ENCODE assay signal across 17 cellular contexts in genomic region chr7:85875398-85875797, GRCh38.
A peak's percentile ranks its signal among the peaks of the same experiment; 100 is the strongest.
DNase-seq lines count a peak whose midpoint lies in the region; ATAC-seq and TF ChIP-seq lines count a peak whose summit lies in the region.
"Had no signal": no experiment of that assay in that cellular context is flagged by ENCODE, and none has a peak within 500 bp of the region (broad histone marks: within the 10 kb centered on the region; RNA-seq: fewer than 3 reads in every experiment).

No MANE protein-coding gene starts in this region.

- H4K5ac ChIP-seq in mesendoderm (ENCODE audit: low read length): no peak overlapping the region

- no peak overlapping the region for H3K56ac ChIP-seq in mesendoderm (ENCODE audit: low read length)

- WGBS in endodermal cell (ENCODE audit: insufficient coverage in 1 of 2, insufficient read length in 1 of 2), 2 experiments: no CpG with 5 or more reads among the region's 1 CpG
- no CpG with 5 or more reads among the region's 1 CpG for WGBS in mesendoderm (ENCODE audit: extremely low coverage, insufficient coverage, low lambda C conversion rate)

- no peak overlapping the region for H2BK5ac ChIP-seq in mesendoderm (ENCODE audit: low read length)

- peaks cover 12% of the 10 kb centered on the region for H3K4me1 Mint-ChIP-seq in WTC11
- peaks cover 16% of the 10 kb centered on the region for H3K4me1 Mint-ChIP-seq in endodermal cell
- H3K4me1 Mint-ChIP-seq in mesothelial cell of epicardium: no peaks in the 10 kb centered on the region
- H3K4me1 Mint-ChIP-seq: B cell; CD4-positive, CD25-positive, alpha-beta regulatory T cell; CD8-positive, alpha-beta memory T cell had no signal

- H3K27me3 Mint-ChIP-seq in WTC11 (ENCODE audit: low read depth) (no peaks in the 10 kb centered on the region), endodermal cell (ENCODE audit: insufficient read depth) (no peaks in the 10 kb centered on the region), mesothelial cell of epicardium (ENCODE audit: low read depth) (no peaks in the 10 kb centered on the region)
- H3K27me3 Mint-ChIP-seq: B cell; CD4-positive, CD25-positive, alpha-beta regulatory T cell; CD8-positive, alpha-beta memory T cell had no signal

- H3K4me1 ChIP-seq in endodermal cell (ENCODE audit: control insufficient read depth, insufficient read depth, low read length) (peaks cover 3% of the 10 kb centered on the region), mesendoderm (ENCODE audit: control insufficient read depth, low read depth, low read length) (no peaks in the 10 kb centered on the region)
- H3K4me1 ChIP-seq: BLaER1, HAP-1 had no signal

- H3K79me2 ChIP-seq in mesendoderm (ENCODE audit: control insufficient read depth, insufficient read depth, low read length): no peaks in the 10 kb centered on the region

- H2BK15ac ChIP-seq in mesendoderm (replicated peaks; ENCODE audit: low read depth): no peak overlapping the region

- H3K27me3 ChIP-seq in endodermal cell (ENCODE audit: control insufficient read depth, insufficient read depth, low read length, poor library complexity, severe bottlenecking): no peaks in the 10 kb centered on the region
- H3K27me3 ChIP-seq in mesendoderm (ENCODE audit: insufficient read depth, low read length, poor library complexity): no peaks in the 10 kb centered on the region
- H3K27me3 ChIP-seq: BLaER1 had no signal

- no peak overlapping the region for H3K23ac ChIP-seq in mesendoderm (ENCODE audit: low read length)

- DNase-seq in WTC11 (ENCODE audit: low spot score): no peak
- DNase-seq in endodermal cell: peak; percentile 50
- no peak for DNase-seq in mesendoderm
- DNase-seq in mesothelial cell of epicardium (ENCODE audit: low spot score in 2 of 2, unreplicated experiment in 2 of 2): no peak
- DNase-seq: CD4-positive, CD25-positive, alpha-beta regulatory T cell; CD8-positive, alpha-beta memory T cell; DND-41; GDM1; GM23248; HFFc6 had no signal

- CTCF ChIA-PET in WTC11 (lab: Charles Lee): interaction anchor here (1.3 kb wide), 1 partner anchor 594 kb away, joined by 3 read pairs; no protein-coding TSS in a partner anchor

- no peak overlapping the region for H3K9ac ChIP-seq in endodermal cell (ENCODE audit: extremely low read depth, low read length, poor library complexity, severe bottlenecking)
- H3K9ac ChIP-seq in mesendoderm (ENCODE audit: low read length): no peak overlapping the region
- H3K9ac ChIP-seq: BLaER1, GM23248 had no signal

- H3K27ac ChIP-seq in endodermal cell (ENCODE audit: low read depth, low read length) (no peak overlapping the region), mesendoderm (ENCODE audit: low read depth, low read length) (no peak overlapping the region)
- H3K27ac ChIP-seq: BLaER1, C4-2B, GM23248 had no signal

- no peak overlapping the region for H2AK5ac ChIP-seq in mesendoderm (ENCODE audit: low read length)

- H3K9me3 ChIP-seq in endodermal cell (ENCODE audit: control insufficient read depth, low read length): peaks cover 9% of the 10 kb centered on the region
- H3K9me3 ChIP-seq: BLaER1, HAP-1 had no signal

- H3K4ac ChIP-seq in mesendoderm (ENCODE audit: low read depth, low read length): no peak overlapping the region

- H2BK120ac ChIP-seq in mesendoderm (ENCODE audit: low read depth, low read length): no peak overlapping the region

- H3K4me3 Mint-ChIP-seq in WTC11 (no peak overlapping the region), endodermal cell (no peak overlapping the region), mesothelial cell of epicardium (no peak overlapping the region)
- H3K4me3 Mint-ChIP-seq: B cell; CD4-positive, CD25-positive, alpha-beta regulatory T cell; CD8-positive, alpha-beta memory T cell; HFFc6 had no signal

- ATAC-seq in WTC11: peak; percentile 63
- no peak for ATAC-seq in HG03442 (IDR thresholded peaks at IDR 0.05; ENCODE audit: unreplicated experiment)
- no peak for ATAC-seq in HG03469 (IDR thresholded peaks at IDR 0.05; ENCODE audit: unreplicated experiment)
- ATAC-seq: GM12878 had no signal

- no peaks in the 10 kb centered on the region for H3K36me3 ChIP-seq in endodermal cell (ENCODE audit: control insufficient read depth, insufficient read depth, low read length)
- no peaks in the 10 kb centered on the region for H3K36me3 ChIP-seq in mesendoderm (ENCODE audit: control insufficient read depth, insufficient read depth, low read length)
- H3K36me3 ChIP-seq: BLaER1, HAP-1 had no signal

- H3K36me3 Mint-ChIP-seq in WTC11 (peaks cover 2% of the 10 kb centered on the region; the same call in 1 of the 2 replicates), endodermal cell (ENCODE audit: low read depth) (no peaks in the 10 kb centered on the region), mesothelial cell of epicardium (peaks cover 5% of the 10 kb centered on the region)
- H3K36me3 Mint-ChIP-seq: CD4-positive, CD25-positive, alpha-beta regulatory T cell; CD8-positive, alpha-beta memory T cell had no signal

- H3K4me3 ChIP-seq in endodermal cell (ENCODE audit: low read length): peak overlapping the region; percentile 57
- H3K4me3 ChIP-seq in mesendoderm (ENCODE audit: low read length): no peak overlapping the region
- H3K4me3 ChIP-seq: BLaER1, GM12878, GM23248, HAP-1 had no signal

- H3K27ac Mint-ChIP-seq in WTC11 (no peak overlapping the region), endodermal cell (peak overlapping the region; percentile 59), mesothelial cell of epicardium (no peak overlapping the region)
- H3K27ac Mint-ChIP-seq: B cell; CD4-positive, CD25-positive, alpha-beta regulatory T cell; CD8-positive, alpha-beta memory T cell; HFFc6 had no signal

- no peaks in the 10 kb centered on the region for H3K79me1 ChIP-seq in mesendoderm (ENCODE audit: low read length)

- peaks cover 27% of the 10 kb centered on the region for H3K9me3 Mint-ChIP-seq in WTC11
- H3K9me3 Mint-ChIP-seq in endodermal cell: peaks cover 19% of the 10 kb centered on the region
- peaks cover 42% of the 10 kb centered on the region for H3K9me3 Mint-ChIP-seq in mesothelial cell of epicardium

- TF ChIP-seq CTCF in WTC11 (IDR thresholded peaks at IDR 0.05): no peak
- TF ChIP-seq CTCF in endodermal cell (conservative IDR thresholded peaks at IDR 0.05): no peak
- no peak for TF ChIP-seq CTCF in mesothelial cell of epicardium (IDR thresholded peaks at IDR 0.05; ENCODE audit: unreplicated experiment)

- POLR2A ChIA-PET in WTC11 (lab: Charles Lee): no interaction called here

- H3K18ac ChIP-seq in mesendoderm (ENCODE audit: low read length): no peak overlapping the region

- H3K4me2 ChIP-seq in mesendoderm (ENCODE audit: low read length): no peak overlapping the region
- H3K4me2 ChIP-seq: BLaER1 had no signal

- peak overlapping the region; percentile 13 for H4K8ac ChIP-seq in mesendoderm (ENCODE audit: low read depth, low read length)

TF ChIP-seq in WTC11, 78 proteins besides CTCF, POLR2A, EP300 and RAD21:
- TF ChIP-seq TCF7 (CRISPR knock-in tag; IDR thresholded peaks at IDR 0.05; ENCODE audit: low read depth) (no peak), RORB (CRISPR knock-in tag; IDR thresholded peaks at IDR 0.05) (no peak)
